Comparison of ENCODE assay signal across 14 cellular contexts in genomic region chr5:151309821-151310220, GRCh38. TPM values are rescaled to one million over a fixed set of nuclear protein-coding genes. Genes with fewer than 3 reads are reported as not detected.
"Had no signal": no experiment of that assay in that cellular context is flagged by ENCODE, and none has a peak within 500 bp of the region (broad histone marks: within the 10 kb centered on the region; RNA-seq: fewer than 3 reads in every experiment).

No MANE protein-coding gene starts in this region.

RNA-seq across cellular contexts. Expression of gene SLC36A3, which starts 6.3 kb away (rescaled TPM):
- total RNA-seq: stomach, subcutaneous adipose tissue, suprapubic skin, temporal lobe, thoracic aorta, thyroid gland, tibial nerve, transverse colon, upper lobe of left lung, upper lobe of right lung, ureter, urinary bladder, uterus, vagina had no signal
- polyA plus RNA-seq: stomach, urinary bladder had no signal

RNA-seq across cellular contexts. Expression of gene SLC36A2, which starts 37.5 kb away (rescaled TPM):
- total RNA-seq: stomach, suprapubic skin, temporal lobe, thoracic aorta, thyroid gland, transverse colon, upper lobe of left lung, upper lobe of right lung, ureter, urinary bladder, uterus, vagina had no signal
- polyA plus RNA-seq: stomach had no signal
